ENCODE assay signal across 9 cellular contexts in genomic region chr7:95199779-95200558, GRCh38.
DNase-seq lines count a peak whose midpoint lies in the region; ATAC-seq and TF ChIP-seq lines count a peak whose summit lies in the region.
"Had no signal": no experiment of that assay in that cellular context is flagged by ENCODE, and none has a peak within 500 bp of the region (broad histone marks: within the 10 kb centered on the region; RNA-seq: fewer than 3 reads in every experiment).

No MANE protein-coding gene starts in this region.

- TF ChIP-seq CTCF in NB4 (IDR thresholded peaks at IDR 0.05; ENCODE audit: low read depth, low read length), result peak; percentile 75
- TF ChIP-seq CTCF in progenitor cell of endocrine pancreas (IDR thresholded peaks at IDR 0.05; ENCODE audit: unreplicated experiment), result peak; percentile 75

- no peak overlapping the region for H3K4me3 ChIP-seq in NB4 (ENCODE audit: low read depth, low read length)
- H3K4me3 ChIP-seq: BLaER1 had no signal

- H3K27ac Mint-ChIP-seq in progenitor cell of endocrine pancreas, result no peak overlapping the region

- H3K27me3 Mint-ChIP-seq in progenitor cell of endocrine pancreas, result no peaks in the 10 kb centered on the region

- no peak for TF ChIP-seq POLR2A in NB4 (IDR thresholded peaks at IDR 0.05; ENCODE audit: extremely low read depth, insufficient read length)

- H3K4me1 Mint-ChIP-seq in progenitor cell of endocrine pancreas (ENCODE audit: low read depth), result peaks cover 1% of the 10 kb centered on the region

- no peaks in the 10 kb centered on the region for H3K36me3 Mint-ChIP-seq in progenitor cell of endocrine pancreas (ENCODE audit: insufficient read depth)

- no peak overlapping the region for H3K4me3 Mint-ChIP-seq in progenitor cell of endocrine pancreas (ENCODE audit: low read depth)

- ATAC-seq in SK-N-SH treated with all-trans-retinoic acid at 6 μM for 48 hours (peak; percentile 97), GM18511 (IDR thresholded peaks at IDR 0.05; ENCODE audit: unreplicated experiment) (no peak), HG02571 (IDR thresholded peaks at IDR 0.05; ENCODE audit: unreplicated experiment) (no peak)

- peak; percentile 62 for DNase-seq in NCI-H510A treated with DMSO at 0.1 percent for 48 hours (lab: John Stamatoyannopoulos, UW)
- DNase-seq in NCI-H510A (lab: John Stamatoyannopoulos, UW), result no peak
- DNase-seq in NB4 (ENCODE audit: low read depth), result peak; percentile 52
- peak; percentile 2 for DNase-seq in germinal center (ENCODE audit: low spot score)
- DNase-seq in progenitor cell of endocrine pancreas (ENCODE audit: low spot score, unreplicated experiment), result no peak

- H3K9me3 Mint-ChIP-seq in progenitor cell of endocrine pancreas (ENCODE audit: low read depth), result no peaks in the 10 kb centered on the region

TF ChIP-seq in SK-N-SH treated with all-trans-retinoic acid at 6 μM for 48 hours, 23 proteins besides CTCF, POLR2A, EP300 and RAD21:
- TF ChIP-seq ZNF565 (CRISPR knock-in tag; conservative IDR thresholded peaks at IDR 0.05; ENCODE audit: low read depth) (no peak), ZFP3 (CRISPR knock-in tag; IDR thresholded peaks at IDR 0.05) (no peak), ZNF70 (CRISPR knock-in tag; IDR thresholded peaks at IDR 0.05) (no peak), POU6F1 (CRISPR knock-in tag; IDR thresholded peaks at IDR 0.05; ENCODE audit: borderline replicate concordance, low read depth) (no peak), ZNF8 (CRISPR knock-in tag; IDR thresholded peaks at IDR 0.05) (no peak), TCF4 (CRISPR knock-in tag; IDR thresholded peaks at IDR 0.05; ENCODE audit: borderline replicate concordance) (no peak), BACH2 (CRISPR knock-in tag; IDR thresholded peaks at IDR 0.05; ENCODE audit: borderline replicate concordance) (no peak), CREB5 (CRISPR knock-in tag; IDR thresholded peaks at IDR 0.05; ENCODE audit: low read depth) (no peak), CSDC2 (CRISPR knock-in tag; IDR thresholded peaks at IDR 0.05) (no peak), ARNTL (CRISPR knock-in tag; IDR thresholded peaks at IDR 0.05; ENCODE audit: borderline replicate concordance, low read depth) (no peak), SNAI2 (CRISPR knock-in tag; IDR thresholded peaks at IDR 0.05) (no peak), TOX (CRISPR knock-in tag; IDR thresholded peaks at IDR 0.05; ENCODE audit: borderline replicate concordance) (no peak), ISL1 (CRISPR knock-in tag; IDR thresholded peaks at IDR 0.05) (no peak), ESRRG (CRISPR knock-in tag; IDR thresholded peaks at IDR 0.05) (no peak), OSR1 (CRISPR knock-in tag; IDR thresholded peaks at IDR 0.05) (no peak), PATZ1 (CRISPR knock-in tag; IDR thresholded peaks at IDR 0.05; ENCODE audit: borderline replicate concordance) (no peak), GLIS3 (CRISPR knock-in tag; IDR thresholded peaks at IDR 0.05) (no peak), PPARA (CRISPR knock-in tag; IDR thresholded peaks at IDR 0.05; ENCODE audit: borderline replicate concordance) (no peak), TSHZ2 (CRISPR knock-in tag; IDR thresholded peaks at IDR 0.05) (no peak), CSRNP3 (CRISPR knock-in tag; IDR thresholded peaks at IDR 0.05) (no peak)

Comparison
In these comparisons a context has a peak if more than half of its experiments do, and no peak if none do; other contexts are left out.
1. DNase-seq: peak in NCI-H510A treated with DMSO at 0.1 percent for 48 hours (single experiment), NB4 (single experiment) and germinal center (single experiment); none in NCI-H510A (single experiment) and progenitor cell of endocrine pancreas (single experiment).